Comparison of ENCODE assay signal across 16 cellular contexts in genomic region chr5:96969401-96969800, GRCh38. TPM values are rescaled to one million over a fixed set of nuclear protein-coding genes. Genes with fewer than 3 reads are reported as not detected.
DNase-seq lines count a peak whose midpoint lies in the region; ATAC-seq and TF ChIP-seq lines count a peak whose summit lies in the region.
"Had no signal": no experiment of that assay in that cellular context is flagged by ENCODE, and none has a peak within 500 bp of the region (broad histone marks: within the 10 kb centered on the region; RNA-seq: fewer than 3 reads in every experiment).

No MANE protein-coding gene starts in this region.

- H3K9ac ChIP-seq in GM23248 = no peak overlapping the region
- H3K9ac ChIP-seq: BLaER1, parathyroid adenoma had no signal

- no peak overlapping the region for H3K27ac ChIP-seq in CD4-positive, alpha-beta T cell (ENCODE audit: low read depth, low read length)
- H3K27ac ChIP-seq in GM23248 = no peak overlapping the region
- peak overlapping the region; percentile 25 for H3K27ac ChIP-seq in psoas muscle
- H3K27ac ChIP-seq: BLaER1, colonic mucosa, parathyroid adenoma had no signal

- in situ Hi-C loops in GM23248 (cut with MboI) = no loop called here

- H3K4me1 ChIP-seq in GM23248 (ENCODE audit: insufficient read depth) (peaks cover 20% of the 10 kb centered on the region), psoas muscle (peaks cover 66% of the 10 kb centered on the region)
- H3K4me1 ChIP-seq: colonic mucosa had no signal

- no peak overlapping the region for H3K4me3 ChIP-seq in GM23248
- no peak overlapping the region for H3K4me3 ChIP-seq in psoas muscle
- H3K4me3 ChIP-seq: BLaER1, colonic mucosa had no signal

- CTCF ChIA-PET in CD4-positive, alpha-beta T cell (lab: Charles Lee) = no interaction called here

- H3K27me3 Mint-ChIP-seq in CD4-positive, alpha-beta T cell = no peaks in the 10 kb centered on the region
- no peaks in the 10 kb centered on the region for H3K27me3 Mint-ChIP-seq in chondrocyte (ENCODE audit: low read depth)
- H3K27me3 Mint-ChIP-seq: activated naive CD4-positive, alpha-beta T cell treated with anti-CD3 and anti-CD28 coated beads, Interleukin-2, amount 10 ng/mL, durations not matched to agents 7 days and 5 days had no signal

- POLR2A ChIA-PET in CD4-positive, alpha-beta T cell (lab: Charles Lee) = interaction anchor here (0.6 to 1.3 kb wide), 4 partner anchors 20 to 1188 kb away, joined by 3 to 7 read pairs (median 4); partner anchors contain the start of gene LNPEP

- H2AFZ ChIP-seq in GM23248 = no peak overlapping the region
- H2AFZ ChIP-seq: parathyroid adenoma had no signal

- H4K20me1 ChIP-seq in GM23248 (ENCODE audit: insufficient read depth) = no peaks in the 10 kb centered on the region; the same call in 1 of the 2 replicates

- WGBS in GM23248 (ENCODE audit: low coverage in 1 of 2, low lambda C conversion rate in 2 of 2, missing lambda C conversion rate in 2 of 2), 2 experiments = 41 to 45% methylated on average over 2 of the region's 2 CpGs
- WGBS in psoas muscle, 3 donors = 39 to 58% (median 43%) methylated on average over 2 of the region's 2 CpGs

- no peak for DNase-seq in CD4-positive, alpha-beta T cell
- DNase-seq in GM23248 = peak; percentile 15
- DNase-seq in chondrocyte (ENCODE audit: low spot score) = no peak
- no peak for DNase-seq in psoas muscle
- DNase-seq in NCI-H524 (lab: John Stamatoyannopoulos, UW) = no peak
- DNase-seq in hypothalamus (lab: John Stamatoyannopoulos, UW) = no peak
- DNase-seq: activated naive CD4-positive, alpha-beta T cell treated with anti-CD3 and anti-CD28 coated beads, Interleukin-2, amount 10 ng/mL, durations not matched to agents 7 days and 5 days; colonic mucosa; DMS153; NCI-H1436; NCI-H2171; small intestine; stimulated activated CD4-positive, alpha-beta T cell treated with anti-CD3 and anti-CD28 coated beads, Interleukin-4, amount 100 ng/mL, for 4 hours had no signal

- no peak overlapping the region for H3K4me2 ChIP-seq in GM23248 (ENCODE audit: unreplicated experiment)
- H3K4me2 ChIP-seq: BLaER1 had no signal

- H3K4me3 Mint-ChIP-seq in CD4-positive, alpha-beta T cell = no peak overlapping the region
- no peak overlapping the region for H3K4me3 Mint-ChIP-seq in chondrocyte (ENCODE audit: unreplicated experiment)
- H3K4me3 Mint-ChIP-seq: activated naive CD4-positive, alpha-beta T cell treated with anti-CD3 and anti-CD28 coated beads, Interleukin-2, amount 10 ng/mL, durations not matched to agents 7 days and 5 days had no signal

- H3K36me3 ChIP-seq in GM23248 (ENCODE audit: low read depth) (no peaks in the 10 kb centered on the region), psoas muscle (ENCODE audit: insufficient read depth in 1 of 2, low read depth in 1 of 2) (no peaks in the 10 kb centered on the region)
- H3K36me3 ChIP-seq: colonic mucosa had no signal

- H3K36me3 Mint-ChIP-seq in CD4-positive, alpha-beta T cell (ENCODE audit: low read depth) = peaks cover 14% of the 10 kb centered on the region
- no peaks in the 10 kb centered on the region for H3K36me3 Mint-ChIP-seq in chondrocyte (ENCODE audit: low read depth)

- intact Hi-C loops in CD4-positive, alpha-beta T cell (cut with DNase I, micrococcal nuclease) = no loop called here
- intact Hi-C loops in psoas muscle (cut with DNase I) = no loop called here

- H3K9me2 ChIP-seq in GM23248 (ENCODE audit: insufficient read depth) = no peaks in the 10 kb centered on the region

- peaks cover 95% of the 10 kb centered on the region for H3K4me1 Mint-ChIP-seq in CD4-positive, alpha-beta T cell (ENCODE audit: low read depth)
- H3K4me1 Mint-ChIP-seq in chondrocyte (ENCODE audit: low read depth) = peaks cover 73% of the 10 kb centered on the region

- peaks cover 95% of the 10 kb centered on the region for H3K79me2 ChIP-seq in GM23248 (ENCODE audit: insufficient read depth)

- ATAC-seq in CD4-positive, alpha-beta T cell (ENCODE audit: poor library complexity) = no peak
- ATAC-seq in psoas muscle (peak in 2 of 4 donors; percentile 28 to 32), GM18498 (IDR thresholded peaks at IDR 0.05; ENCODE audit: unreplicated experiment) (no peak)

- no peak for TF ChIP-seq CTCF in CD4-positive, alpha-beta T cell (IDR thresholded peaks at IDR 0.05)
- TF ChIP-seq CTCF in chondrocyte (IDR thresholded peaks at IDR 0.05) (no peak), psoas muscle (IDR thresholded peaks at IDR 0.05) (no peak)

- peak overlapping the region; percentile 91 for H3K27ac Mint-ChIP-seq in CD4-positive, alpha-beta T cell
- H3K27ac Mint-ChIP-seq in chondrocyte (ENCODE audit: unreplicated experiment) = peak overlapping the region; percentile 82

- no peaks in the 10 kb centered on the region for H3K27me3 ChIP-seq in CD4-positive, alpha-beta T cell (ENCODE audit: control insufficient read depth, insufficient read depth, low read length)
- H3K27me3 ChIP-seq in GM23248 (replicated peaks; ENCODE audit: insufficient read depth) = no peaks in the 10 kb centered on the region
- H3K27me3 ChIP-seq in psoas muscle (ENCODE audit: insufficient read depth in 3 of 3, low read length in 2 of 3) = no peaks in the 10 kb centered on the region
- H3K27me3 ChIP-seq: BLaER1, colonic mucosa had no signal

- no peaks in the 10 kb centered on the region for H3F3A ChIP-seq in GM23248 (ENCODE audit: insufficient read depth)

- H3K9me3 ChIP-seq in CD4-positive, alpha-beta T cell (ENCODE audit: control insufficient read depth, low read length) = no peaks in the 10 kb centered on the region
- H3K9me3 ChIP-seq in GM23248 (ENCODE audit: low read depth) (no peaks in the 10 kb centered on the region), psoas muscle (no peaks in the 10 kb centered on the region)
- H3K9me3 ChIP-seq: colonic mucosa had no signal

- H3K9me3 Mint-ChIP-seq in CD4-positive, alpha-beta T cell = no peaks in the 10 kb centered on the region
- H3K9me3 Mint-ChIP-seq in chondrocyte (ENCODE audit: low read depth) = no peaks in the 10 kb centered on the region
- H3K9me3 Mint-ChIP-seq: activated naive CD4-positive, alpha-beta T cell treated with anti-CD3 and anti-CD28 coated beads, Interleukin-2, amount 10 ng/mL, durations not matched to agents 7 days and 5 days had no signal

RNA-seq across cellular contexts. Expression of gene LNPEP, which starts 33.5 kb away (rescaled TPM):
- total RNA-seq in CD4-positive, alpha-beta T cell = 10 to 100 TPM; 52.0 to 52.7 TPM
- 20.1 and 30.1 TPM in 2 replicates for total RNA-seq in GM23248 (2014; rRNA removed; shearing (Covaris generic))
- polyA plus RNA-seq in GM23248 (2016; fragmentation: Nextera tagmentation; extraction: Ambion mirVana) (6.8 and 7.3 TPM in 2 replicates), psoas muscle (10 to 100 TPM in 1 of 3 donors, 1 to 10 TPM in 2; 4.1 to 12.4 (median 4.3) TPM)
- total RNA-seq in chondrocyte (30.7 to 47.7 TPM (median 31.4 TPM) in 3 replicates), psoas muscle (10 to 100 TPM; 30.4 to 62.8 (median 45.4) TPM)
